In genomic region chrX:16930392-16930791, GRCh38 we compare ENCODE assay signal across 1 cellular context.
TF ChIP-seq lines count a peak whose summit lies in the region.

No MANE protein-coding gene starts in this region.

TF ChIP-seq in K562, 482 proteins besides CTCF, POLR2A, EP300 and RAD21 (continued from another document):
- TF ChIP-seq FOXP4 (CRISPR knock-in tag; IDR thresholded peaks at IDR 0.05; ENCODE audit: borderline replicate concordance) (no peak), ZNF197 (CRISPR knock-in tag; IDR thresholded peaks at IDR 0.05; ENCODE audit: low read depth) (no peak), SAFB (IDR thresholded peaks at IDR 0.05; ENCODE audit: borderline replicate concordance, low read depth, low read length) (no peak), RBM39 (optimal IDR thresholded peaks at IDR 0.05; ENCODE audit: low read depth, low read length) (no peak), ZNF232 (CRISPR knock-in tag; IDR thresholded peaks at IDR 0.05) (no peak), ZNF444 (CRISPR knock-in tag; IDR thresholded peaks at IDR 0.05) (no peak), RCOR1 (IDR thresholded peaks at IDR 0.05; ENCODE audit: borderline replicate concordance in 1 of 2, low read depth in 2 of 2, low read length in 2 of 2) (peak in 1 of 2 experiments; percentile 74; a peak in 2 of 4 replicates), SIX5 (IDR thresholded peaks at IDR 0.05; ENCODE audit: borderline replicate concordance in 1 of 2, insufficient read depth in 1 of 2, low read depth in 1 of 2, low read length in 2 of 2) (no peak), CREBBP (IDR thresholded peaks at IDR 0.05; ENCODE audit: low read depth, low read length) (no peak), ZNF134 (CRISPR knock-in tag; conservative IDR thresholded peaks at IDR 0.05) (no peak), CHD1 (IDR thresholded peaks at IDR 0.05; ENCODE audit: low read length) (no peak), KHSRP (IDR thresholded peaks at IDR 0.05) (no peak), SNIP1 (IDR thresholded peaks at IDR 0.05; ENCODE audit: low read depth) (no peak)
- TF ChIP-seq, protein P1, sequence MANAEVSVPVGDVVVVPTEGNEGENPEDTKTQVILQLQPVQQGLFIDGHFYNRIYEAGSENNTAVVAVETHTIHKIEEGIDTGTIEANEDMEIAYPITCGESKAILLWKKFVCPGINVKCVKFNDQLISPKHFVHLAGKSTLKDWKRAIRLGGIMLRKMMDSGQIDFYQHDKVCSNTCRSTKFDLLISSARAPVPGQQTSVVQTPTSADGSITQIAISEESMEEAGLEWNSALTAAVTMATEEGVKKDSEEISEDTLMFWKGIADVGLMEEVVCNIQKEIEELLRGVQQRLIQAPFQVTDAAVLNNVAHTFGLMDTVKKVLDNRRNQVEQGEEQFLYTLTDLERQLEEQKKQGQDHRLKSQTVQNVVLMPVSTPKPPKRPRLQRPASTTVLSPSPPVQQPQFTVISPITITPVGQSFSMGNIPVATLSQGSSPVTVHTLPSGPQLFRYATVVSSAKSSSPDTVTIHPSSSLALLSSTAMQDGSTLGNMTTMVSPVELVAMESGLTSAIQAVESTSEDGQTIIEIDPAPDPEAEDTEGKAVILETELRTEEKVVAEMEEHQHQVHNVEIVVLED (CRISPR knock-in tag; IDR thresholded peaks at IDR 0.05) = no peak
